1 cellular context compared by ENCODE assay signal in genomic region chr10:70931168-70931805, GRCh38.
TF ChIP-seq lines count a peak whose summit lies in the region.

No MANE protein-coding gene starts in this region.

TF ChIP-seq in GM23338, 12 proteins besides CTCF, POLR2A, EP300 and RAD21 (continued from another document):
- TF ChIP-seq ZNF462 (CRISPR knock-in tag; IDR thresholded peaks at IDR 0.05) (no peak), NANOG (IDR thresholded peaks at IDR 0.05; ENCODE audit: borderline replicate concordance) (no peak), EZH2phosphoT487 (IDR thresholded peaks at IDR 0.05; ENCODE audit: unreplicated experiment) (no peak), ETS1 (IDR thresholded peaks at IDR 0.05) (no peak), EZH2 (IDR thresholded peaks at IDR 0.05; ENCODE audit: low read depth, unreplicated experiment) (no peak), ZNF114 (CRISPR knock-in tag; IDR thresholded peaks at IDR 0.05) (no peak), ZNF331 (CRISPR knock-in tag; IDR thresholded peaks at IDR 0.05; ENCODE audit: low read depth) (no peak), JUNB (IDR thresholded peaks at IDR 0.05; ENCODE audit: unreplicated experiment) (no peak)
